Comparison of ENCODE assay signal across 8 cellular contexts in the genomic region with DNA sequence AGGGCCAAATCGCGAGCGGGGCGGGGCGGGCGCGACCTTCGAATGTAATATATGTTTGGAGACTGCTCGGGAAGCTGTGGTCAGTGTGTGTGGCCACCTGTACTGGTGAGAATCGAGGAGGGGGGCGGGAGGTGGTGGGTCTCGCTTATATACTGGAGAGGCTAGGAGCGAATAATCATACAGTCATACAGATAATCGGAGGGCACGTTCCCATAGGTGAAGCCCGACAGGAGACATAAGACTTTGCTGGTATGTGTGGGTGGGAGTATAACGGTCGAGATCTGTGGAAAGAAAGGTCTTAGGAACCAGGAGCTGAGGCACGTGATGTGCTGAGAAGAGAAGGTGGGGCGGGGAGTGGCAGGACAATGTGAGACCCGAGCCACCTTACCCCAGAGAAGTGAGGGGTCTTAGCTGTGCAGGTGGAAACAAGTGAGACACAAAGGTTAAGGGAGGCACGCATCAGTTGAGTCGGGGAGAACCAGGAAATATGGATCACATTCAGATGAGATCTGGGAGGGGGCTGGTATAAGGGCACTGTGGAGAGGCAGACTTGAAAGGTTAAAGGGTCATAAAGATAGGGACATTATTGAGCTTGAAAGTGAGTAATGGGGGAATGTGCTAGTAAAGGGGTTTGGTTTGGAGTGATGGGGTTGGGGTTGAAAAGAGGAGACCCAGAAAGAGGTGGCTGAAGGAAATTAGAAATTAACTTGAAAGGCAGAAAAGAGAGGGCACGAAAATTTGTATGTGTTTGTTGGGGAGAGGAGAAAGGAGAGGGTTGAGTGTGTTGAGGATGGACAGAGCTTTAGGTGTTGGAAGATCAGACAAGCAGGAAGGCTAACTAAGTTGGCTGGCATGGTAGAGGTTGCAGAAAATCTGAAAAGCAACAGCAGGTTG. TPM values are rescaled to one million over a fixed set of nuclear protein-coding genes. Genes with fewer than 3 reads are reported as not detected.
DNase-seq lines count a peak whose midpoint lies in the region; ATAC-seq and TF ChIP-seq lines count a peak whose summit lies in the region.

No MANE protein-coding gene starts in this region.

- no peak for ATAC-seq in HG02623 (IDR thresholded peaks at IDR 0.05; ENCODE audit: unreplicated experiment)

- H3K79me2 ChIP-seq in fibroblast of lung (ENCODE audit: control insufficient read depth, insufficient read depth, low read length), result peaks cover 29% of the 10 kb centered on the region

- no peak for TF ChIP-seq CTCF in fibroblast of lung (conservative IDR thresholded peaks at IDR 0.05 in 1 of 2, IDR thresholded peaks at IDR 0.05 in 1 of 2; ENCODE audit: low read depth in 1 of 2, low read length in 2 of 2)

- peak; percentile 33 for DNase-seq in NCI-H2171 treated with DMSO at 0.1 percent for 48 hours (lab: John Stamatoyannopoulos, UW)
- no peak for DNase-seq in NCI-H2171 (lab: John Stamatoyannopoulos, UW)
- peak in 1 of 2 experiments; percentile 34 for DNase-seq in SJSA1 (ENCODE audit: low read depth in 1 of 2, low spot score in 2 of 2)
- no peak for DNase-seq in fibroblast of lung (ENCODE audit: low read depth in 2 of 2)
- DNase-seq in ecto neural progenitor cell (ENCODE audit: low spot score), result no peak
- DNase-seq in NCI-H1048 (lab: John Stamatoyannopoulos, UW), result no peak

- H3K27ac ChIP-seq in SJSA1 (peak overlapping the region; percentile 84), fibroblast of lung (ENCODE audit: insufficient read depth, low read length) (peak overlapping the region; percentile 94), rectal smooth muscle tissue (ENCODE audit: low read depth, low read length) (peak overlapping the region; percentile 99)

- H3K27me3 ChIP-seq in SJSA1 (replicated peaks) (no peaks in the 10 kb centered on the region), fibroblast of lung (ENCODE audit: control insufficient read depth, insufficient read depth, low read length) (no peaks in the 10 kb centered on the region), rectal smooth muscle tissue (ENCODE audit: control insufficient read depth, insufficient read depth, low read length) (no peaks in the 10 kb centered on the region)

- peak overlapping the region; percentile 48 for H3K4me3 ChIP-seq in SJSA1
- peak overlapping the region; percentile 59 to 99 (median 83) for H3K4me3 ChIP-seq in fibroblast of lung (replicated peaks in 1 of 4; ENCODE audit: control extremely low read depth in 1 of 4, insufficient read depth in 1 of 4, low read depth in 3 of 4, low read length in 4 of 4)
- peak overlapping the region; percentile 91 for H3K4me3 ChIP-seq in rectal smooth muscle tissue (ENCODE audit: low read length)

- peaks cover 26% of the 10 kb centered on the region for H3K4me1 ChIP-seq in SJSA1 (replicated peaks)
- peaks cover 16% of the 10 kb centered on the region for H3K4me1 ChIP-seq in fibroblast of lung (ENCODE audit: control insufficient read depth, extremely low read depth, insufficient read depth, low read length)
- peaks cover 27% of the 10 kb centered on the region for H3K4me1 ChIP-seq in rectal smooth muscle tissue (ENCODE audit: control insufficient read depth, insufficient read depth, low read length)

- no peaks in the 10 kb centered on the region for H3K9me3 ChIP-seq in SJSA1 (replicated peaks)
- no peaks in the 10 kb centered on the region for H3K9me3 ChIP-seq in fibroblast of lung (ENCODE audit: control insufficient read depth, insufficient read depth, low read depth, low read length)

- H3K4me2 ChIP-seq in fibroblast of lung (ENCODE audit: extremely low read depth, insufficient read depth, low read length), result peak overlapping the region; percentile 94

- H2AFZ ChIP-seq in fibroblast of lung (ENCODE audit: low read length), result peak overlapping the region; percentile 11

- H3K36me3 ChIP-seq in SJSA1 (peaks cover 29% of the 10 kb centered on the region), fibroblast of lung (ENCODE audit: control insufficient read depth, insufficient read depth, low read length) (peaks cover 6% of the 10 kb centered on the region), rectal smooth muscle tissue (ENCODE audit: control insufficient read depth, insufficient read depth, low read length) (peaks cover 19% of the 10 kb centered on the region)

- H4K20me1 ChIP-seq in fibroblast of lung (ENCODE audit: control insufficient read depth, extremely low read depth, insufficient read depth, low read length), result no peaks in the 10 kb centered on the region

- H3K9ac ChIP-seq in fibroblast of lung (ENCODE audit: insufficient read depth, low read length) (peak overlapping the region; percentile 60), rectal smooth muscle tissue (ENCODE audit: low read length) (peak overlapping the region; percentile 41)

RNA-seq across cellular contexts. Expression of a gene that starts 0.6 kb away (rescaled TPM):
- total RNA-seq in SJSA1 (2014; rRNA removed; shearing (Covaris generic)), result 63.6 and 67.6 TPM in 2 replicates
- 22.1 and 23.9 TPM in 2 replicates for total RNA-seq in fibroblast of lung
- polyA plus RNA-seq in fibroblast of lung, result 54.5 and 63.4 TPM in 2 replicates
- 42.2 and 45.8 TPM in 2 replicates for polyA plus RNA-seq in fibroblast of lung (2012)
- polyA minus RNA-seq in fibroblast of lung (ENCODE audit: low replicate concordance), result 21.5 and 29.6 TPM in 2 replicates

RNA-seq across cellular contexts. Expression of a gene that starts 2.9 kb away (rescaled TPM):
- 40.9 and 65.4 TPM in 2 replicates for total RNA-seq in SJSA1 (2014; rRNA removed; shearing (Covaris generic))
- 15.9 and 22.1 TPM in 2 replicates for total RNA-seq in fibroblast of lung
- polyA plus RNA-seq in fibroblast of lung, result 79.0 and 92.1 TPM in 2 replicates
- polyA plus RNA-seq in fibroblast of lung (2012), result 87.4 and 90.5 TPM in 2 replicates
- polyA minus RNA-seq in fibroblast of lung (ENCODE audit: low replicate concordance), result 327 and 338 TPM in 2 replicates

RNA-seq across cellular contexts. Expression of a gene that starts 5.3 kb away (rescaled TPM):
- 0.76 TPM in 1 of 2 replicates, not detected in the other for total RNA-seq in SJSA1 (2014; rRNA removed; shearing (Covaris generic))
- total RNA-seq in fibroblast of lung, result 0.26 and 0.50 TPM in 2 replicates
- 0.78 and 0.99 TPM in 2 replicates for polyA plus RNA-seq in fibroblast of lung
- polyA plus RNA-seq in fibroblast of lung (2012), result 1.7 and 2.2 TPM in 2 replicates
- polyA minus RNA-seq in fibroblast of lung (ENCODE audit: low replicate concordance), result 1.2 TPM in 1 of 2 replicates, not detected in the other

RNA-seq across cellular contexts. Expression of a gene that starts 11.2 kb away (rescaled TPM):
- total RNA-seq in SJSA1 (2014; rRNA removed; shearing (Covaris generic)), result 11.8 and 13.2 TPM in 2 replicates
- 23.6 and 35.0 TPM in 2 replicates for total RNA-seq in fibroblast of lung
- 39.4 and 41.8 TPM in 2 replicates for polyA plus RNA-seq in fibroblast of lung
- polyA plus RNA-seq in fibroblast of lung (2012), result 34.4 and 38.7 TPM in 2 replicates
- polyA minus RNA-seq in fibroblast of lung (ENCODE audit: low replicate concordance), result 37.3 and 40.1 TPM in 2 replicates

RNA-seq across cellular contexts. Expression of a gene that starts 13.6 kb away (rescaled TPM):
- total RNA-seq in SJSA1 (2014; rRNA removed; shearing (Covaris generic)), result 15.3 and 16.2 TPM in 2 replicates
- total RNA-seq in fibroblast of lung, result 1.3 and 2.3 TPM in 2 replicates
- 3.9 and 7.0 TPM in 2 replicates for polyA plus RNA-seq in fibroblast of lung
- 6.5 and 13.6 TPM in 2 replicates for polyA plus RNA-seq in fibroblast of lung (2012)
- polyA minus RNA-seq in fibroblast of lung (ENCODE audit: low replicate concordance), result 3.8 and 11.9 TPM in 2 replicates
